In genomic region chr6:31092238-31092637, GRCh38 we compare ENCODE assay signal across 2 cellular contexts.
TF ChIP-seq lines count a peak whose summit lies in the region.

No MANE protein-coding gene starts in this region.

TF ChIP-seq in HEK293, 187 proteins besides CTCF, POLR2A, EP300 and RAD21:
- TF ChIP-seq ZNF768 (tag by site-specific recombination; IDR thresholded peaks at IDR 0.05) (peak; percentile 74), ZNF747 (tag by site-specific recombination; IDR thresholded peaks at IDR 0.05) (no peak)

TF ChIP-seq in H1, 55 proteins besides CTCF, POLR2A, EP300 and RAD21:
- peak; percentile 56; the same call in 1 of the 2 replicates for TF ChIP-seq KDM1A (IDR thresholded peaks at IDR 0.05; ENCODE audit: borderline replicate concordance, low read length)
- no peak for TF ChIP-seq JUND (IDR thresholded peaks at IDR 0.05; ENCODE audit: low read length)
- no peak for TF ChIP-seq BCL11A (IDR thresholded peaks at IDR 0.05; ENCODE audit: low read depth in 2 of 2, low read length in 2 of 2)
